In the genomic region with DNA sequence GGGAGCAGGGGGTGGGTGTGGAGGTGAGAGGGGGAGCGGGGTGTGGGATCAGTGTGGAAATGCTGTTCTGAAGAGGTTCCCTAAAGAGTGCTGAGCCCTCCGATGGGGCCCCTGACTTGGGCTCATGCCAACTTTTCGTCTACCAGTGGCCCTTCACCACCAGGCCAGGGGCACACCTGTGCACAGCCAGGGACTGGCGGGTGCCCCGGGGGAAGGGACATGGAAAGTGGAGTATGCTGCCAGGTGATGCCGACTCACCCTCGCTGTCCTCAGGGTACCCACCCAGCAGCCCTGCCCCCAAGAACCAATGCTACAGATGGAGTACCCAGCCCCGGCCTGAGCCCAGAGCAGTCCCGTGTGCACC, we compare ENCODE assay signal across 12 cellular contexts. TPM values are rescaled to one million over a fixed set of nuclear protein-coding genes. Genes with fewer than 3 reads are reported as not detected.
DNase-seq lines count a peak whose midpoint lies in the region; TF ChIP-seq lines count a peak whose summit lies in the region.
"Had no signal": no experiment of that assay in that cellular context is flagged by ENCODE, and none has a peak within 500 bp of the region (broad histone marks: within the 10 kb centered on the region; RNA-seq: fewer than 3 reads in every experiment).

No MANE protein-coding gene starts in this region.

- no peak overlapping the region for H4K8ac ChIP-seq in mesendoderm (ENCODE audit: low read depth, low read length)

- H3K9me3 ChIP-seq in SK-N-MC (ENCODE audit: low read depth, low read length): no peaks in the 10 kb centered on the region
- no peaks in the 10 kb centered on the region for H3K9me3 ChIP-seq in GM23248 (ENCODE audit: low read depth)
- H3K9me3 ChIP-seq: Caco-2 had no signal

- peaks cover 5% of the 10 kb centered on the region for H3K36me3 Mint-ChIP-seq in glutamatergic neuron (ENCODE audit: unreplicated experiment)
- no peaks in the 10 kb centered on the region for H3K36me3 Mint-ChIP-seq in activated T-helper 2 cell treated with anti-CD3 and anti-CD28 coated beads, Interferon-gamma antibody, Interleukin-2, Interleukin-4, amounts not matched to agents 10 μg/mL and 5 μg/mL and 100 μg/mL, durations not matched to agents 14 hours and 24 hours and 36 hours (ENCODE audit: low read depth)

- H3K4me1 ChIP-seq in GM23248 (ENCODE audit: insufficient read depth) (no peaks in the 10 kb centered on the region), mesendoderm (ENCODE audit: control insufficient read depth, low read depth, low read length) (no peaks in the 10 kb centered on the region)
- H3K4me1 ChIP-seq: Caco-2 had no signal

- H3K36me3 ChIP-seq in SK-N-MC (ENCODE audit: insufficient read depth, low read length) (peaks cover 60% of the 10 kb centered on the region), GM23248 (ENCODE audit: low read depth) (peaks cover 51% of the 10 kb centered on the region; the same call in 1 of the 2 replicates), mesendoderm (ENCODE audit: control insufficient read depth, insufficient read depth, low read length) (peaks cover 18% of the 10 kb centered on the region)

- no peak overlapping the region for H3K4me3 ChIP-seq in SK-N-MC
- no peak overlapping the region for H3K4me3 ChIP-seq in GM23248
- H3K4me3 ChIP-seq in mesendoderm (ENCODE audit: low read length): no peak overlapping the region

- H3K79me1 ChIP-seq in mesendoderm (ENCODE audit: low read length): no peaks in the 10 kb centered on the region

- no peaks in the 10 kb centered on the region for H3F3A ChIP-seq in GM23248 (ENCODE audit: insufficient read depth)

- peaks cover 9% of the 10 kb centered on the region for H3K9me3 Mint-ChIP-seq in glutamatergic neuron (ENCODE audit: unreplicated experiment)
- H3K9me3 Mint-ChIP-seq in activated T-helper 2 cell treated with anti-CD3 and anti-CD28 coated beads, Interferon-gamma antibody, Interleukin-2, Interleukin-4, amounts not matched to agents 10 μg/mL and 5 μg/mL and 100 μg/mL, durations not matched to agents 14 hours and 24 hours and 36 hours: no peaks in the 10 kb centered on the region

- no peak overlapping the region for H2BK120ac ChIP-seq in mesendoderm (ENCODE audit: low read depth, low read length)

- H3K9ac ChIP-seq in SK-N-MC (ENCODE audit: insufficient read length) (no peak overlapping the region), GM23248 (no peak overlapping the region), mesendoderm (ENCODE audit: low read length) (no peak overlapping the region)

- H2AK5ac ChIP-seq in mesendoderm (ENCODE audit: low read length): no peak overlapping the region

- H2BK5ac ChIP-seq in mesendoderm (ENCODE audit: low read length): no peak overlapping the region

- in situ Hi-C loops in GM23248 (cut with MboI): no loop called here

- no peak overlapping the region for H3K4ac ChIP-seq in mesendoderm (ENCODE audit: low read depth, low read length)

- H3K56ac ChIP-seq in mesendoderm (ENCODE audit: low read length): no peak overlapping the region

- H3K23ac ChIP-seq in mesendoderm (ENCODE audit: low read length): no peak overlapping the region

- H3K18ac ChIP-seq in mesendoderm (ENCODE audit: low read length): no peak overlapping the region

- TF ChIP-seq CTCF in glutamatergic neuron (IDR thresholded peaks at IDR 0.05; ENCODE audit: partially characterized antibody, unreplicated experiment): no peak

- no peak overlapping the region for H4K5ac ChIP-seq in mesendoderm (ENCODE audit: low read length)

- H3K9me2 ChIP-seq in GM23248 (ENCODE audit: insufficient read depth): no peaks in the 10 kb centered on the region

- H4K20me1 ChIP-seq in GM23248 (ENCODE audit: insufficient read depth): no peaks in the 10 kb centered on the region

- DNase-seq in stimulated activated CD4-positive, alpha-beta T cell treated with anti-CD3 and anti-CD28 coated beads, Interleukin-15, amount 100 ng/mL, for 24 hours: peak; percentile 11
- no peak for DNase-seq in stimulated activated CD4-positive, alpha-beta T cell treated with anti-CD3 and anti-CD28 coated beads, Interleukin-1b, Interleukin-23, amount 100 ng/mL, for 48 hours
- DNase-seq in SK-N-MC (ENCODE audit: low read depth, low spot score) (no peak), glutamatergic neuron (no peak), GM23248 (no peak), AML-193 (lab: John Stamatoyannopoulos, UW) (no peak), mesendoderm (no peak)
- DNase-seq in activated T-helper 2 cell treated with anti-CD3 and anti-CD28 coated beads, Interferon-gamma antibody, Interleukin-2, Interleukin-4, amounts not matched to agents 10 μg/mL and 5 μg/mL and 100 μg/mL, durations not matched to agents 14 hours and 24 hours and 36 hours (ENCODE audit: low spot score): no peak
- DNase-seq: Caco-2, mammary epithelial cell, NCI-H524 treated with DMSO at 0.1 percent for 48 hours, SHP77 treated with DMSO at 0.1 percent for 48 hours had no signal

- H3K27ac Mint-ChIP-seq in glutamatergic neuron (ENCODE audit: unreplicated experiment): peak overlapping the region; percentile 59
- H3K27ac Mint-ChIP-seq in activated T-helper 2 cell treated with anti-CD3 and anti-CD28 coated beads, Interferon-gamma antibody, Interleukin-2, Interleukin-4, amounts not matched to agents 10 μg/mL and 5 μg/mL and 100 μg/mL, durations not matched to agents 14 hours and 24 hours and 36 hours: no peak overlapping the region

- no peak overlapping the region for H3K4me2 ChIP-seq in GM23248 (ENCODE audit: unreplicated experiment)
- no peak overlapping the region for H3K4me2 ChIP-seq in mesendoderm (ENCODE audit: low read length)

- H3K27me3 Mint-ChIP-seq in glutamatergic neuron (ENCODE audit: unreplicated experiment): peaks cover 2% of the 10 kb centered on the region
- no peaks in the 10 kb centered on the region for H3K27me3 Mint-ChIP-seq in activated T-helper 2 cell treated with anti-CD3 and anti-CD28 coated beads, Interferon-gamma antibody, Interleukin-2, Interleukin-4, amounts not matched to agents 10 μg/mL and 5 μg/mL and 100 μg/mL, durations not matched to agents 14 hours and 24 hours and 36 hours (ENCODE audit: low read depth)

- no peaks in the 10 kb centered on the region for H3K27me3 ChIP-seq in GM23248 (replicated peaks; ENCODE audit: insufficient read depth)
- no peaks in the 10 kb centered on the region for H3K27me3 ChIP-seq in mesendoderm (ENCODE audit: insufficient read depth, low read length, poor library complexity)

- H3K79me2 ChIP-seq in GM23248 (ENCODE audit: insufficient read depth) (0 out of 2 replicates have a peak, but pooled peaks cover 5% of the 10 kb centered on the region), mesendoderm (ENCODE audit: control insufficient read depth, insufficient read depth, low read length) (no peaks in the 10 kb centered on the region)

- intact Hi-C loops in activated T-helper 2 cell treated with anti-CD3 and anti-CD28 coated beads, Interferon-gamma antibody, Interleukin-2, Interleukin-4, amounts not matched to agents 10 μg/mL and 5 μg/mL and 100 μg/mL, durations not matched to agents 14 hours and 24 hours and 36 hours (cut with micrococcal nuclease): no loop called here

- WGBS in GM23248 (ENCODE audit: low coverage in 1 of 2, low lambda C conversion rate in 2 of 2, missing lambda C conversion rate in 2 of 2), 2 experiments: 86 to 97% methylated on average over 5 to 9 of the region's 9 CpGs
- no CpG with 5 or more reads among the region's 9 CpGs for WGBS in mesendoderm (ENCODE audit: extremely low coverage, insufficient coverage, low lambda C conversion rate)

- H2AFZ ChIP-seq in GM23248: no peak overlapping the region

- no peak overlapping the region for H3K4me3 Mint-ChIP-seq in glutamatergic neuron (ENCODE audit: unreplicated experiment)
- no peak overlapping the region for H3K4me3 Mint-ChIP-seq in activated T-helper 2 cell treated with anti-CD3 and anti-CD28 coated beads, Interferon-gamma antibody, Interleukin-2, Interleukin-4, amounts not matched to agents 10 μg/mL and 5 μg/mL and 100 μg/mL, durations not matched to agents 14 hours and 24 hours and 36 hours (ENCODE audit: low read depth)

- H3K4me1 Mint-ChIP-seq in glutamatergic neuron (ENCODE audit: low read depth, unreplicated experiment): peaks cover 5% of the 10 kb centered on the region
- peaks cover 17% of the 10 kb centered on the region for H3K4me1 Mint-ChIP-seq in activated T-helper 2 cell treated with anti-CD3 and anti-CD28 coated beads, Interferon-gamma antibody, Interleukin-2, Interleukin-4, amounts not matched to agents 10 μg/mL and 5 μg/mL and 100 μg/mL, durations not matched to agents 14 hours and 24 hours and 36 hours (ENCODE audit: low read depth)

- no peak overlapping the region for H2BK15ac ChIP-seq in mesendoderm (replicated peaks; ENCODE audit: low read depth)

- H3K27ac ChIP-seq in SK-N-MC (peak overlapping the region; percentile 54), GM23248 (no peak overlapping the region), mesendoderm (ENCODE audit: low read depth, low read length) (no peak overlapping the region)

RNA-seq across cellular contexts. Expression of a gene that starts 26.2 kb away (rescaled TPM):
- 0.34 TPM for total RNA-seq in glutamatergic neuron (ENCODE audit: unreplicated experiment)
- not detected in 2 replicates for total RNA-seq in GM23248 (2014; rRNA removed; shearing (Covaris generic))
- not detected in 2 replicates for polyA plus RNA-seq in GM23248 (2016; fragmentation: Nextera tagmentation; extraction: Ambion mirVana)
- total RNA-seq in activated T-helper 2 cell treated with anti-CD3 and anti-CD28 coated beads, Interferon-gamma antibody, Interleukin-2, Interleukin-4, amounts not matched to agents 10 μg/mL and 5 μg/mL and 100 μg/mL, durations not matched to agents 14 hours and 24 hours and 36 hours: 0.44 and 0.55 TPM in 2 replicates
- polyA plus RNA-seq in mesendoderm (2013, experiment 1 of 2): 0.42 TPM
- 0.27 TPM for polyA plus RNA-seq in mesendoderm (2013, experiment 2 of 2)
- polyA plus RNA-seq: mammary epithelial cell had no signal
